18 cellular contexts compared by ENCODE assay signal in the genomic region with DNA sequence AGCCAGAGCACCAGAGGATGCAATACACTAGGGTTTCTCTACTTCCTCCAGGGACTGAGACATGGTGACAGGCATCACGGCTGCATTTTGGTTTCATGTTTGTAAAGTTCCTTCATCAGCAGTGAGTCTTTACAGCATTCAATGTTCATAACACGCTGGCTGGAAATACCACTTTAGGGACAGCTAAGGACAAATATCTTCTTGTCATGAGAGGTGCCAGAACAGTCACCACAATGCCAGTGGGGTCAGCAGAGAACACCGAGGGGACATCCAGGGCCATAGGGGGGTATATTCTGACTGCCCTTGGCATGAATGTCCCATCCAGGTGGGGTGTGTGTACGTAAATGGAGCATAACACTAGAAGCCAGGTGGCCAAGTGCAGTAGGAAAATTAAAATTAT.
"Had no signal": no experiment of that assay in that cellular context is flagged by ENCODE, and none has a peak within 500 bp of the region (broad histone marks: within the 10 kb centered on the region; RNA-seq: fewer than 3 reads in every experiment).

No MANE protein-coding gene starts in this region.

- ATAC-seq: Panc1, PC-3 had no signal

- H3K27ac ChIP-seq: HL-60, RWPE1, SJSA1, SK-N-MC had no signal

- H3K9me3 ChIP-seq: SJSA1 had no signal

- DNase-seq: KBM-7; NCI-H1092; NCI-H1417 treated with DMSO at 0.1 percent for 48 hours; NCI-H146; NCI-H1930; NCI-H2081; NCI-H2227 treated with DMSO at 0.1 percent for 48 hours; NCI-H524; NCI-H526 treated with DMSO at 0.1 percent for 48 hours; NCI-H748 treated with DMSO at 0.1 percent for 48 hours; NK-92 treated with Interleukin-12 subunit alpha and Interleukin-12 subunit beta, amount 100 ng/mL, for 24 hours; PC-3; SIG-M5 had no signal

- H3K36me3 ChIP-seq: SJSA1 had no signal

- H3K4me1 ChIP-seq: SJSA1 had no signal

- H3K4me3 ChIP-seq: SJSA1, SK-N-MC had no signal
